1 cellular context compared by ENCODE assay signal in the genomic region with DNA sequence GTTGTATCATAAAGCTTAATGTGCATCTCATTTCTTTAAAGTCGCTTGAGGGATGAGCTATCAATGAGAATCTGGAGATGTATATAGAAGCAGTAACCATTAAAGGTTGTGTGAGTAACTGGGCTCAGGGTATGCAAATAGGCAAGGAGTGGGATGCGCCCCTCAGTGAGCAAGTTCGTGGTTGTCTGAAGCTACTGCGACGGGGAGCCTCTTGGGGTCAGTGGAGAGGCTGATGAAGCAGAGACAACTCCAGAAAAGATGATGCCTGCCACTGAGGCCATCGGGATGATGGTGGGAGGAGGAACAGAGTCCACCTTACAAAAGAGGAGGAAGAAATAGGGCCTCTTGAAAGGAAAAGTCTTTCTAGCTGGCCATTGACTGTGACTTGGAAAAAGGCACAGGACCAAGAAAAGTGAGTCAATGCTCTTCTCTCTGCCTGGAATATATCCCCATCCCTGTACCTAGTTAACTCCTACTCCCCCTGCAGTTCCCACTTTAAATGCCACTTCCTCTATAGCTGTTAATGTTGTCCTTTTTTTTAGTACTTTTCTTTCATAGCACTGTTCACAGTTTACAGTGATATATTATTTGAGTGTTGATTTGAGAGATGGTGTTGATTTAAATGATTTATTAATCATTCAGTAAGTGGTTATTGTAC.
TF ChIP-seq lines count a peak whose summit lies in the region.

No MANE protein-coding gene starts in this region.

TF ChIP-seq in HepG2, 621 proteins besides CTCF, POLR2A, EP300 and RAD21 (continued from another document):
- TF ChIP-seq ZHX1 (CRISPR knock-in tag; IDR thresholded peaks at IDR 0.05; ENCODE audit: low read depth) (no peak), IRF2 (CRISPR knock-in tag; IDR thresholded peaks at IDR 0.05) (no peak), ZSCAN20 (CRISPR knock-in tag; IDR thresholded peaks at IDR 0.05; ENCODE audit: borderline replicate concordance) (no peak), HMG20B (CRISPR knock-in tag; conservative IDR thresholded peaks at IDR 0.05) (no peak), TBP (CRISPR knock-in tag; IDR thresholded peaks at IDR 0.05) (no peak), ZNF260 (CRISPR knock-in tag; IDR thresholded peaks at IDR 0.05; ENCODE audit: borderline replicate concordance, low read depth) (no peak), ASH2L (IDR thresholded peaks at IDR 0.05; ENCODE audit: insufficient read length, low read depth, low read length) (no peak), JUND (CRISPR knock-in tag; IDR thresholded peaks at IDR 0.05) (no peak), ZNF879 (CRISPR knock-in tag; IDR thresholded peaks at IDR 0.05) (no peak), U2AF1 (optimal IDR thresholded peaks at IDR 0.05; ENCODE audit: low read depth, low read length) (no peak), MIER3 (CRISPR knock-in tag; IDR thresholded peaks at IDR 0.05; ENCODE audit: borderline replicate concordance) (no peak), MEIS2 (CRISPR knock-in tag; IDR thresholded peaks at IDR 0.05) (no peak)
